In genomic region chr7:43810195-43810941, GRCh38 we compare ENCODE assay signal across 8 cellular contexts. TPM values are rescaled to one million over a fixed set of nuclear protein-coding genes. Genes with fewer than 3 reads are reported as not detected.
DNase-seq lines count a peak whose midpoint lies in the region; ATAC-seq, FAIRE-seq and TF ChIP-seq lines count a peak whose summit lies in the region.
"Not testable (repeated sequence)": the region's sequence is repeated elsewhere in the genome, so short reads cannot be mapped to it uniquely, and the experiment has no call there.

No MANE protein-coding gene starts in this region.

- H3K36me3 ChIP-seq in bronchial epithelial cell (ENCODE audit: control insufficient read depth, insufficient read depth, low read length), result not testable (repeated sequence)
- H3K36me3 ChIP-seq in gastrocnemius medialis, result peaks cover 0 to 19% of the 10 kb centered on the region in 2 donors

- not testable (repeated sequence) for H3K27me3 ChIP-seq in bronchial epithelial cell (ENCODE audit: control insufficient read depth, insufficient read depth, low read length); gastrocnemius medialis

- in situ Hi-C loops in gastrocnemius medialis (cut with MboI; ENCODE audit: low sequenced_read_pairs in 4 of 4), result not testable (repeated sequence)

- intact Hi-C loops in left ventricle myocardium superior (cut with micrococcal nuclease); gastrocnemius medialis (cut with DNase I; ENCODE audit: low total_unique reads): not testable (repeated sequence)

- H3K4me3 ChIP-seq in bronchial epithelial cell (ENCODE audit: low read depth, low read length); gastrocnemius medialis: not testable (repeated sequence)

- peak; percentile 76 for TF ChIP-seq CTCF in 22Rv1 (IDR thresholded peaks at IDR 0.05)
- TF ChIP-seq CTCF in LNCAP (IDR thresholded peaks at IDR 0.05), result peak; percentile 54
- peak; percentile 12 for TF ChIP-seq CTCF in bronchial epithelial cell (IDR thresholded peaks at IDR 0.05; ENCODE audit: insufficient read depth, low read length, severe bottlenecking)
- peak; percentile 30 to 52 (median 41) for TF ChIP-seq CTCF in gastrocnemius medialis (IDR thresholded peaks at IDR 0.05 in 4 of 5, conservative IDR thresholded peaks at IDR 0.05 in 1 of 5)

- H3K9me3 ChIP-seq in gastrocnemius medialis, result not testable (repeated sequence)

- not testable (repeated sequence) for H3K4me1 ChIP-seq in gastrocnemius medialis

- FAIRE-seq in bronchial epithelial cell (lab: Jason Lieb, UNC), result not testable (repeated sequence)

- ATAC-seq in left ventricle myocardium superior (peak; percentile 38), gastrocnemius medialis (peak; percentile 39 to 56)

- not testable (repeated sequence) for H3K27ac ChIP-seq in 22Rv1, gastrocnemius medialis

- DNase-seq in ELF-1 (ENCODE audit: low read depth, low spot score) (peak; percentile 67), RPMI8226 (peak; percentile 66), left ventricle myocardium superior (peak; percentile 47), gastrocnemius medialis (peak; percentile 6 to 36)
- peak; percentile 56 to 63 for DNase-seq in activated CD4-positive, alpha-beta T cell treated with anti-CD3 and anti-CD28 coated beads, Interleukin-2, amount 50 U/mL, for 48 hours
- not testable (repeated sequence) for DNase-seq in bronchial epithelial cell (ENCODE audit: low read depth)

- TF ChIP-seq POLR2A in gastrocnemius medialis (IDR thresholded peaks at IDR 0.05), result not testable (repeated sequence)

RNA-seq across cellular contexts. Expression of gene BLVRA, which starts 51.9 kb away (rescaled TPM):
- total RNA-seq in bronchial epithelial cell, result 29.7 and 39.4 TPM in 2 replicates
- total RNA-seq in left ventricle myocardium superior, result 47.4 TPM
- 10 to 100 TPM; 26.7 to 45.9 (median 29.3) TPM for total RNA-seq in gastrocnemius medialis

RNA-seq across cellular contexts. Expression of gene MRPS24, which starts 58.9 kb away (rescaled TPM):
- 83.2 and 110 TPM in 2 replicates for total RNA-seq in bronchial epithelial cell
- 200 TPM for total RNA-seq in left ventricle myocardium superior
- 100 to 1,000 TPM; 173 to 294 (median 255) TPM for total RNA-seq in gastrocnemius medialis

Comparison
In these comparisons a context has a peak if more than half of its experiments do, and no peak if none do; other contexts are left out.
1. CTCF ChIP-seq: peak in every context shown above with its lines; median percentile 76 in 22Rv1; 54 in LNCAP; 41 in gastrocnemius medialis; 12 in bronchial epithelial cell.